Comparison of ENCODE assay signal across 1 cellular context in genomic region chr22:21736084-21736642, GRCh38.
A peak's percentile ranks its signal among the peaks of the same experiment; 100 is the strongest.
TF ChIP-seq lines count a peak whose summit lies in the region.

No MANE protein-coding gene starts in this region.

TF ChIP-seq in WTC11, 78 proteins besides CTCF, POLR2A, EP300 and RAD21 (continued from another document):
- TF ChIP-seq NFATC4 (CRISPR knock-in tag; IDR thresholded peaks at IDR 0.05), result peak; percentile 38; the same call in 1 of the 2 replicates
- TF ChIP-seq E2F4 (CRISPR knock-in tag; IDR thresholded peaks at IDR 0.05; ENCODE audit: borderline replicate concordance, low read depth), result peak; percentile 84
